In genomic region chr1:228081578-228082259, GRCh38 we compare ENCODE assay signal across 8 cellular contexts. TPM values are rescaled to one million over a fixed set of nuclear protein-coding genes. Genes with fewer than 3 reads are reported as not detected.
DNase-seq lines count a peak whose midpoint lies in the region; ATAC-seq, FAIRE-seq and TF ChIP-seq lines count a peak whose summit lies in the region.

No MANE protein-coding gene starts in this region.

- no peaks in the 10 kb centered on the region for H3K27me3 ChIP-seq in SJCRH30
- peaks cover 0 to 20% (median 18%) of the 10 kb centered on the region in 4 experiments; a peak in 5 of 7 replicates for H3K27me3 ChIP-seq in H1 (replicated peaks in 1 of 4; ENCODE audit: control insufficient read depth in 3 of 4, extremely low read depth in 1 of 4, insufficient read depth in 3 of 4, low read length in 3 of 4)

- no peak for TF ChIP-seq EP300 in H1 (IDR thresholded peaks at IDR 0.05; ENCODE audit: borderline replicate concordance in 1 of 2, low read depth in 2 of 2, low read length in 2 of 2)

- H3K23me2 ChIP-seq in H1 (ENCODE audit: low read depth, low read length), result peaks cover 15% of the 10 kb centered on the region

- H3K27ac ChIP-seq in SJCRH30, result peak overlapping the region; percentile 83
- 0 out of 2 replicates have a peak overlapping the region, but pooled peaks have one; percentile 55 for H3K27ac ChIP-seq in H1 (ENCODE audit: low read depth, low read length)

- no peak overlapping the region; the same call in 1 of the 2 replicates for H3K18ac ChIP-seq in H1 (ENCODE audit: extremely low read depth, low read length)

- 14% methylated on average over 32 of the region's 37 CpGs; no CpG with 5 or more reads in 1 of the 2 experiments for WGBS in H1 (ENCODE audit: extremely low coverage in 1 of 2, insufficient coverage in 1 of 2, insufficient read length in 1 of 2, insufficient replicate concordance in 2 of 2, low coverage in 1 of 2, low lambda C conversion rate in 2 of 2, missing lambda C conversion rate in 1 of 2), 2 experiments

- peak overlapping the region; percentile 73 to 93 (median 84) for H3K4me3 Mint-ChIP-seq in naive thymus-derived CD8-positive, alpha-beta T cell

- H3K56ac ChIP-seq in H1 (replicated peaks; ENCODE audit: insufficient read length, low read depth, low read length), result peak overlapping the region; percentile 64

- DNase-seq in activated CD8-positive, alpha-beta memory T cell treated with anti-CD3 and anti-CD28 coated beads for 24 hours, result peak; percentile 73
- no peak for DNase-seq in activated CD8-positive, alpha-beta memory T cell treated with anti-CD3 and anti-CD28 coated beads, Interleukin-2, amount 50 U/mL, for 48 hours
- DNase-seq in SJCRH30 (peak; percentile 42 to 47), H1 (ENCODE audit: low read depth in 1 of 2, low spot score in 2 of 2) (peak in 1 of 2 experiments; percentile 61), AG20443 (ENCODE audit: low spot score) (no peak), putamen (ENCODE audit: low spot score) (no peak)
- no peak for DNase-seq in naive thymus-derived CD8-positive, alpha-beta T cell

- no peak for TF ChIP-seq CTCF in H1 (IDR thresholded peaks at IDR 0.05; ENCODE audit: control extremely low read depth in 1 of 3, insufficient read depth in 1 of 3, low read depth in 1 of 3, low read length in 3 of 3)

- no peak for FAIRE-seq in H1 (lab: Jason Lieb, UNC)

- no peak overlapping the region; the same call in 1 of the 2 replicates for H2BK5ac ChIP-seq in H1 (ENCODE audit: low read depth, low read length)

- no peak overlapping the region for H2BK12ac ChIP-seq in H1 (ENCODE audit: low read depth, low read length)

- no peak overlapping the region for H2AFZ ChIP-seq in H1 (ENCODE audit: low read length)

- H3K4me3 ChIP-seq in SJCRH30, result peak overlapping the region; percentile 80
- peak overlapping the region; percentile 52 to 99 (median 74) for H3K4me3 ChIP-seq in H1 (ENCODE audit: extremely low read depth in 1 of 4, insufficient read depth in 2 of 4, low read depth in 3 of 4, low read length in 4 of 4)

- no peaks in the 10 kb centered on the region for H3K9me3 Mint-ChIP-seq in naive thymus-derived CD8-positive, alpha-beta T cell

- peak; percentile 1 for ATAC-seq in HG02884 (IDR thresholded peaks at IDR 0.05; ENCODE audit: unreplicated experiment)
- ATAC-seq in naive thymus-derived CD8-positive, alpha-beta T cell, result peak; percentile 14 to 23

- H3K27me3 Mint-ChIP-seq in naive thymus-derived CD8-positive, alpha-beta T cell, result no peaks in the 10 kb centered on the region

- peak overlapping the region; percentile 63 for H4K5ac ChIP-seq in H1 (ENCODE audit: insufficient read length, low read depth, low read length)

- H3K4me2 ChIP-seq in H1 (ENCODE audit: insufficient read depth in 1 of 2, low read depth in 2 of 2, low read length in 2 of 2), result peak overlapping the region; percentile 73 to 89

- TF ChIP-seq POLR2A in H1 (IDR thresholded peaks at IDR 0.05; ENCODE audit: control extremely low read depth in 1 of 2, low read depth in 2 of 2, low read length in 2 of 2), result peak in 1 of 2 experiments; percentile 62; a peak in 2 of 3 replicates

- H3K36me3 ChIP-seq in SJCRH30 (peaks cover 17% of the 10 kb centered on the region), H1 (ENCODE audit: control insufficient read depth in 2 of 4, insufficient read depth in 4 of 4, low read length in 3 of 4) (no peaks in the 10 kb centered on the region)

- H3K9me3 ChIP-seq in SJCRH30 (replicated peaks) (no peaks in the 10 kb centered on the region), H1 (ENCODE audit: insufficient read depth in 2 of 2, low read depth in 1 of 2, low read length in 1 of 2) (no peaks in the 10 kb centered on the region)

- no peak overlapping the region for H3K4ac ChIP-seq in H1 (replicated peaks; ENCODE audit: insufficient read length, low read depth, low read length)

- CTCF ChIA-PET in H1 (lab: Charles Lee; ENCODE audit: partially characterized antibody), result interaction anchor here (0.8 to 3.2 kb wide), 3 partner anchors 49 to 78 kb away, joined by 3 to 21 read pairs (median 3); no protein-coding TSS in a partner anchor

- TF ChIP-seq RAD21 in H1 (IDR thresholded peaks at IDR 0.05 in 1 of 2, conservative IDR thresholded peaks at IDR 0.05 in 1 of 2; ENCODE audit: low read depth in 2 of 2, low read length in 2 of 2), result no peak

- peaks cover 31 to 61% (median 52%) of the 10 kb centered on the region in 4 donors for H3K4me1 Mint-ChIP-seq in naive thymus-derived CD8-positive, alpha-beta T cell

- peaks cover 38 to 40% of the 10 kb centered on the region in 2 experiments for H3K79me2 ChIP-seq in H1 (ENCODE audit: control insufficient read depth in 1 of 2, insufficient read depth in 2 of 2, low read length in 2 of 2)

- H2BK15ac ChIP-seq in H1 (ENCODE audit: low read length), result no peak overlapping the region

- no peak overlapping the region for H2BK20ac ChIP-seq in H1 (ENCODE audit: low read length)

- no peak overlapping the region for H3K23ac ChIP-seq in H1 (ENCODE audit: insufficient read length)

- peaks cover 28 to 53% of the 10 kb centered on the region in 2 experiments for H4K20me1 ChIP-seq in H1 (replicated peaks in 1 of 2; ENCODE audit: control insufficient read depth in 1 of 2, insufficient read depth in 2 of 2, low read length in 2 of 2)

- no peak overlapping the region for H2AK5ac ChIP-seq in H1 (ENCODE audit: low read depth, low read length)

- no peak overlapping the region for H4K91ac ChIP-seq in H1 (replicated peaks; ENCODE audit: insufficient read length, low read length)

- H3K36me3 Mint-ChIP-seq in naive thymus-derived CD8-positive, alpha-beta T cell, result peaks cover 0 to 7% (median 0%) of the 10 kb centered on the region in 3 donors

- POLR2A ChIA-PET in H1 (lab: Charles Lee; ENCODE audit: partially characterized antibody), result interaction anchor here (0.6 to 4.3 kb wide), 13 partner anchors 8 to 582 kb away, joined by 3 to 27 read pairs (median 4); no protein-coding TSS in a partner anchor
- POLR2A ChIA-PET in naive thymus-derived CD8-positive, alpha-beta T cell (lab: Charles Lee), result interaction anchor here (0.7 to 3.6 kb wide), 21 partner anchors 10 to 1427 kb away, joined by 3 to 30 read pairs (median 4); partner anchors contain the start of genes IBA57, JMJD4, MRPL55 and NUP133

- H3K14ac ChIP-seq in H1 (ENCODE audit: insufficient read length), result no peak overlapping the region

- H3K27ac Mint-ChIP-seq in naive thymus-derived CD8-positive, alpha-beta T cell, result peak overlapping the region; percentile 48 to 98 (median 79)

- H3K9ac ChIP-seq in H1 (replicated peaks in 1 of 4; ENCODE audit: extremely low read depth in 1 of 4, low read depth in 3 of 4, low read length in 3 of 4), result peak overlapping the region in 2 of 4 experiments; percentile 34 to 49; a peak in 4 of 7 replicates

- H4K8ac ChIP-seq in H1 (ENCODE audit: extremely low read depth, insufficient read depth, low read length), result peak overlapping the region; percentile 93

- no peak overlapping the region for H2BK120ac ChIP-seq in H1 (replicated peaks; ENCODE audit: low read depth, low read length)

- H3K79me1 ChIP-seq in H1 (ENCODE audit: low read depth, low read length), result peaks cover 13% of the 10 kb centered on the region; the same call in 1 of the 2 replicates

- H3K4me1 ChIP-seq in SJCRH30 (peaks cover 17% of the 10 kb centered on the region; the same call in 1 of the 2 replicates), H1 (replicated peaks in 1 of 4; ENCODE audit: control insufficient read depth in 3 of 4, insufficient read depth in 4 of 4, low read length in 3 of 4) (peaks cover 7 to 30% (median 8%) of the 10 kb centered on the region in 4 experiments)

RNA-seq across cellular contexts. Expression of gene ARF1, which starts 0.8 kb away (rescaled TPM):
- total RNA-seq in SJCRH30 (2014; rRNA removed; shearing (Covaris generic)), result 291 and 309 TPM in 2 replicates
- 265 and 267 TPM in 2 replicates for total RNA-seq in H1 (2021; fragmentation: NEBNext Ultra II Directional; extraction: Animal tissue kit (Norgen Biotek cat#: 25700))
- 471 and 606 TPM in 2 replicates for polyA plus RNA-seq in H1 (2011; rRNA removed)
- 441 TPM for polyA plus RNA-seq in H1 (2011; cell fraction: cytosol; rRNA removed)
- polyA plus RNA-seq in H1 (2011; cell fraction: nucleus; rRNA removed), result 308 TPM
- polyA plus RNA-seq in H1 (2012, experiment 1 of 2), result 315 to 344 TPM (median 336 TPM) in 4 replicates
- 366 TPM for polyA plus RNA-seq in H1 (2012, experiment 2 of 2)
- 193 TPM for polyA plus RNA-seq in H1 (2013, experiment 1 of 2)
- polyA plus RNA-seq in H1 (2013, experiment 2 of 2), result 197 TPM
- 359 and 424 TPM in 2 replicates for polyA minus RNA-seq in H1 (2011; rRNA and poly(A)+ RNA removed)
- polyA minus RNA-seq in H1 (2011; cell fraction: cytosol; rRNA and poly(A)+ RNA removed), result 253 TPM
- 129 TPM for polyA minus RNA-seq in H1 (2011; cell fraction: nucleus; rRNA and poly(A)+ RNA removed)
- total RNA-seq in naive thymus-derived CD8-positive, alpha-beta T cell, result 100 to 1,000 TPM; 201 to 203 TPM
- 100 to 1,000 TPM; 332 to 385 (median 368) TPM for polyA plus RNA-seq in naive thymus-derived CD8-positive, alpha-beta T cell

RNA-seq across cellular contexts. Expression of gene C1orf35, which starts 21.4 kb away (rescaled TPM):
- total RNA-seq in SJCRH30 (2014; rRNA removed; shearing (Covaris generic)), result 19.9 and 22.8 TPM in 2 replicates
- 19.9 and 22.5 TPM in 2 replicates for total RNA-seq in H1 (2021; fragmentation: NEBNext Ultra II Directional; extraction: Animal tissue kit (Norgen Biotek cat#: 25700))
- 18.6 and 28.5 TPM in 2 replicates for polyA plus RNA-seq in H1 (2011; rRNA removed)
- polyA plus RNA-seq in H1 (2011; cell fraction: cytosol; rRNA removed), result 23.7 TPM
- 41.3 TPM for polyA plus RNA-seq in H1 (2011; cell fraction: nucleus; rRNA removed)
- polyA plus RNA-seq in H1 (2012, experiment 1 of 2), result 15.0 to 30.9 TPM (median 25.2 TPM) in 4 replicates
- polyA plus RNA-seq in H1 (2012, experiment 2 of 2), result 17.1 TPM
- 26.2 TPM for polyA plus RNA-seq in H1 (2013, experiment 1 of 2)
- 25.8 TPM for polyA plus RNA-seq in H1 (2013, experiment 2 of 2)
- polyA minus RNA-seq in H1 (2011; rRNA and poly(A)+ RNA removed), result 1.3 and 1.4 TPM in 2 replicates
- polyA minus RNA-seq in H1 (2011; cell fraction: cytosol; rRNA and poly(A)+ RNA removed), result 4.6 TPM
- 5.5 TPM for polyA minus RNA-seq in H1 (2011; cell fraction: nucleus; rRNA and poly(A)+ RNA removed)
- 10 to 100 TPM; 26.0 to 28.1 TPM for total RNA-seq in naive thymus-derived CD8-positive, alpha-beta T cell
- polyA plus RNA-seq in naive thymus-derived CD8-positive, alpha-beta T cell, result 10 to 100 TPM; 12.9 to 25.6 (median 20.0) TPM

RNA-seq across cellular contexts. Expression of gene MRPL55, which starts 27.4 kb away (rescaled TPM):
- 48.5 and 64.6 TPM in 2 replicates for total RNA-seq in SJCRH30 (2014; rRNA removed; shearing (Covaris generic))
- total RNA-seq in H1 (2021; fragmentation: NEBNext Ultra II Directional; extraction: Animal tissue kit (Norgen Biotek cat#: 25700)), result 59.0 and 62.7 TPM in 2 replicates
- 244 and 249 TPM in 2 replicates for polyA plus RNA-seq in H1 (2011; rRNA removed)
- polyA plus RNA-seq in H1 (2011; cell fraction: cytosol; rRNA removed), result 186 TPM
- 157 TPM for polyA plus RNA-seq in H1 (2011; cell fraction: nucleus; rRNA removed)
- 31.0 to 91.5 TPM (median 85.9 TPM) in 4 replicates for polyA plus RNA-seq in H1 (2012, experiment 1 of 2)
- 110 TPM for polyA plus RNA-seq in H1 (2012, experiment 2 of 2)
- polyA plus RNA-seq in H1 (2013, experiment 1 of 2), result 72.3 TPM
- polyA plus RNA-seq in H1 (2013, experiment 2 of 2), result 69.2 TPM
- 30.6 and 36.8 TPM in 2 replicates for polyA minus RNA-seq in H1 (2011; rRNA and poly(A)+ RNA removed)
- polyA minus RNA-seq in H1 (2011; cell fraction: cytosol; rRNA and poly(A)+ RNA removed), result 38.5 TPM
- 46.7 TPM for polyA minus RNA-seq in H1 (2011; cell fraction: nucleus; rRNA and poly(A)+ RNA removed)
- 10 to 100 TPM; 61.9 to 64.8 TPM for total RNA-seq in naive thymus-derived CD8-positive, alpha-beta T cell
- 100 to 1,000 TPM in 2 of 3 donors, 10 to 100 TPM in 1; 96.9 to 130 (median 103) TPM for polyA plus RNA-seq in naive thymus-derived CD8-positive, alpha-beta T cell

RNA-seq across cellular contexts. Expression of gene GUK1, which starts 58.4 kb away (rescaled TPM):
- total RNA-seq in SJCRH30 (2014; rRNA removed; shearing (Covaris generic)), result 114 and 137 TPM in 2 replicates
- total RNA-seq in H1 (2021; fragmentation: NEBNext Ultra II Directional; extraction: Animal tissue kit (Norgen Biotek cat#: 25700)), result 68.5 TPM in 2 replicates
- polyA plus RNA-seq in H1 (2011; rRNA removed), result 182 and 183 TPM in 2 replicates
- 167 TPM for polyA plus RNA-seq in H1 (2011; cell fraction: cytosol; rRNA removed)
- 249 TPM for polyA plus RNA-seq in H1 (2011; cell fraction: nucleus; rRNA removed)
- 36.2 to 105 TPM (median 94.7 TPM) in 4 replicates for polyA plus RNA-seq in H1 (2012, experiment 1 of 2)
- 106 TPM for polyA plus RNA-seq in H1 (2012, experiment 2 of 2)
- polyA plus RNA-seq in H1 (2013, experiment 1 of 2), result 97.5 TPM
- 90.9 TPM for polyA plus RNA-seq in H1 (2013, experiment 2 of 2)
- polyA minus RNA-seq in H1 (2011; rRNA and poly(A)+ RNA removed), result 25.4 and 32.8 TPM in 2 replicates
- polyA minus RNA-seq in H1 (2011; cell fraction: cytosol; rRNA and poly(A)+ RNA removed), result 33.8 TPM
- polyA minus RNA-seq in H1 (2011; cell fraction: nucleus; rRNA and poly(A)+ RNA removed), result 70.3 TPM
- total RNA-seq in naive thymus-derived CD8-positive, alpha-beta T cell, result 100 to 1,000 TPM; 189 to 202 TPM
- polyA plus RNA-seq in naive thymus-derived CD8-positive, alpha-beta T cell, result 100 to 1,000 TPM; 369 to 466 (median 374) TPM

Comparison
In these comparisons a context has a peak if more than half of its experiments do, and no peak if none do; other contexts are left out.
1. DNase-seq: peak in activated CD8-positive, alpha-beta memory T cell treated with anti-CD3 and anti-CD28 coated beads for 24 hours (single experiment) and SJCRH30 (2 of 2); none in activated CD8-positive, alpha-beta memory T cell treated with anti-CD3 and anti-CD28 coated beads, Interleukin-2, amount 50 U/mL, for 48 hours (single experiment), naive thymus-derived CD8-positive, alpha-beta T cell (0 of 10), AG20443 (single experiment) and putamen (single experiment).